In genomic region chr7:55593515-55594318, GRCh38 we compare ENCODE assay signal across 2 cellular contexts.
TF ChIP-seq lines count a peak whose summit lies in the region.

No MANE protein-coding gene starts in this region.

TF ChIP-seq in HEK293T, 16 proteins besides CTCF, POLR2A, EP300 and RAD21 (continued from another document):
- TF ChIP-seq HDGF (IDR thresholded peaks at IDR 0.05; ENCODE audit: borderline replicate concordance): no peak
- TF ChIP-seq, protein P1, sequence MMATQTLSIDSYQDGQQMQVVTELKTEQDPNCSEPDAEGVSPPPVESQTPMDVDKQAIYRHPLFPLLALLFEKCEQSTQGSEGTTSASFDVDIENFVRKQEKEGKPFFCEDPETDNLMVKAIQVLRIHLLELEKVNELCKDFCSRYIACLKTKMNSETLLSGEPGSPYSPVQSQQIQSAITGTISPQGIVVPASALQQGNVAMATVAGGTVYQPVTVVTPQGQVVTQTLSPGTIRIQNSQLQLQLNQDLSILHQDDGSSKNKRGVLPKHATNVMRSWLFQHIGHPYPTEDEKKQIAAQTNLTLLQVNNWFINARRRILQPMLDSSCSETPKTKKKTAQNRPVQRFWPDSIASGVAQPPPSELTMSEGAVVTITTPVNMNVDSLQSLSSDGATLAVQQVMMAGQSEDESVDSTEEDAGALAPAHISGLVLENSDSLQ (IDR thresholded peaks at IDR 0.05): no peak
- no peak for TF ChIP-seq SP1 (IDR thresholded peaks at IDR 0.05)
- TF ChIP-seq SUZ12 (IDR thresholded peaks at IDR 0.05): no peak
- no peak for TF ChIP-seq FOXA1 (IDR thresholded peaks at IDR 0.05)
- TF ChIP-seq L3MBTL2 (conservative IDR thresholded peaks at IDR 0.05): no peak

TF ChIP-seq in H1, 55 proteins besides CTCF, POLR2A, EP300 and RAD21 (continued from another document):
- TF ChIP-seq MAX (IDR thresholded peaks at IDR 0.05): 0 out of 2 replicates have a peak, but pooled peaks have one; percentile 29
- TF ChIP-seq POU5F1 (IDR thresholded peaks at IDR 0.05; ENCODE audit: low read depth, low read length): no peak
